ENCODE assay signal across 2 cellular contexts in genomic region chr6:4459032-4459431, GRCh38.
A peak's percentile ranks its signal among the peaks of the same experiment; 100 is the strongest.
TF ChIP-seq lines count a peak whose summit lies in the region.

No MANE protein-coding gene starts in this region.

TF ChIP-seq in IMR-90, 13 proteins besides CTCF, POLR2A, EP300 and RAD21 (continued from another document):
- no peak for TF ChIP-seq USF2 (IDR thresholded peaks at IDR 0.05; ENCODE audit: low read depth, low read length)
- TF ChIP-seq CEBPB (IDR thresholded peaks at IDR 0.05; ENCODE audit: low read depth, low read length), result peak; percentile 99
- TF ChIP-seq, protein P1, sequence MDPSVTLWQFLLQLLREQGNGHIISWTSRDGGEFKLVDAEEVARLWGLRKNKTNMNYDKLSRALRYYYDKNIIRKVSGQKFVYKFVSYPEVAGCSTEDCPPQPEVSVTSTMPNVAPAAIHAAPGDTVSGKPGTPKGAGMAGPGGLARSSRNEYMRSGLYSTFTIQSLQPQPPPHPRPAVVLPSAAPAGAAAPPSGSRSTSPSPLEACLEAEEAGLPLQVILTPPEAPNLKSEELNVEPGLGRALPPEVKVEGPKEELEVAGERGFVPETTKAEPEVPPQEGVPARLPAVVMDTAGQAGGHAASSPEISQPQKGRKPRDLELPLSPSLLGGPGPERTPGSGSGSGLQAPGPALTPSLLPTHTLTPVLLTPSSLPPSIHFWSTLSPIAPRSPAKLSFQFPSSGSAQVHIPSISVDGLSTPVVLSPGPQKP (IDR thresholded peaks at IDR 0.05; ENCODE audit: borderline replicate concordance, low read depth, low read length), result no peak
- TF ChIP-seq NFE2L2 (IDR thresholded peaks at IDR 0.05; ENCODE audit: low read depth, low read length), result peak; percentile 75
- peak; percentile 63; the same call in 1 of the 2 replicates for TF ChIP-seq FOS (IDR thresholded peaks at IDR 0.05; ENCODE audit: low read depth, low read length)

TF ChIP-seq in K562, 482 proteins besides CTCF, POLR2A, EP300 and RAD21 (continued from another document and continues in another):
- no peak for TF ChIP-seq EGR1 (conservative IDR thresholded peaks at IDR 0.05)
- TF ChIP-seq FOXP4 (CRISPR knock-in tag; IDR thresholded peaks at IDR 0.05; ENCODE audit: borderline replicate concordance), result no peak
- TF ChIP-seq ZNF830 (CRISPR knock-in tag; IDR thresholded peaks at IDR 0.05), result 0 out of 2 replicates have a peak, but pooled peaks have one; percentile 17
- peak; percentile 63 for TF ChIP-seq NCOR1 (IDR thresholded peaks at IDR 0.05)
- peak; percentile 32; the same call in 1 of the 2 replicates for TF ChIP-seq MYNN (IDR thresholded peaks at IDR 0.05)
- TF ChIP-seq MYNN (CRISPR knock-in tag; IDR thresholded peaks at IDR 0.05), result no peak
- no peak for TF ChIP-seq NR2C1 (IDR thresholded peaks at IDR 0.05)
- peak; percentile 43; the same call in 1 of the 2 replicates for TF ChIP-seq NR2C1 (tag; IDR thresholded peaks at IDR 0.05)
- TF ChIP-seq, protein P2, sequence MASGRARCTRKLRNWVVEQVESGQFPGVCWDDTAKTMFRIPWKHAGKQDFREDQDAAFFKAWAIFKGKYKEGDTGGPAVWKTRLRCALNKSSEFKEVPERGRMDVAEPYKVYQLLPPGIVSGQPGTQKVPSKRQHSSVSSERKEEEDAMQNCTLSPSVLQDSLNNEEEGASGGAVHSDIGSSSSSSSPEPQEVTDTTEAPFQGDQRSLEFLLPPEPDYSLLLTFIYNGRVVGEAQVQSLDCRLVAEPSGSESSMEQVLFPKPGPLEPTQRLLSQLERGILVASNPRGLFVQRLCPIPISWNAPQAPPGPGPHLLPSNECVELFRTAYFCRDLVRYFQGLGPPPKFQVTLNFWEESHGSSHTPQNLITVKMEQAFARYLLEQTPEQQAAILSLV (tag; IDR thresholded peaks at IDR 0.05), result peak; percentile 85
- TF ChIP-seq PKNOX1 (IDR thresholded peaks at IDR 0.05), result 0 out of 2 replicates have a peak, but pooled peaks have one; percentile 39
- no peak for TF ChIP-seq ZFP1 (CRISPR knock-in tag; IDR thresholded peaks at IDR 0.05)
- peak; percentile 48; the same call in 1 of the 2 replicates for TF ChIP-seq MAX (CRISPR knock-in tag; IDR thresholded peaks at IDR 0.05)
- peak; percentile 73 for TF ChIP-seq MAFF (IDR thresholded peaks at IDR 0.05; ENCODE audit: low read length)
- TF ChIP-seq ZKSCAN1 (IDR thresholded peaks at IDR 0.05; ENCODE audit: low read depth, low read length), result no peak
- TF ChIP-seq SNRNP70 (optimal IDR thresholded peaks at IDR 0.05; ENCODE audit: low read depth, low read length), result no peak
- 0 out of 2 replicates have a peak, but pooled peaks have one; percentile 4 for TF ChIP-seq NFE2L1 (tag; IDR thresholded peaks at IDR 0.05; ENCODE audit: borderline replicate concordance, low read depth)
- no peak for TF ChIP-seq MTA3 (IDR thresholded peaks at IDR 0.05; ENCODE audit: borderline replicate concordance)
- peak in 1 of 2 experiments; percentile 79; a peak in 2 of 4 replicates for TF ChIP-seq RCOR1 (IDR thresholded peaks at IDR 0.05; ENCODE audit: borderline replicate concordance in 1 of 2, low read depth in 2 of 2, low read length in 2 of 2)
- TF ChIP-seq C11orf30 (IDR thresholded peaks at IDR 0.05; ENCODE audit: low read depth), result peak; percentile 88
- peak; percentile 85 for TF ChIP-seq DACH1 (IDR thresholded peaks at IDR 0.05; ENCODE audit: partially characterized antibody)
- TF ChIP-seq ATF7 (IDR thresholded peaks at IDR 0.05), result peak; percentile 19; the same call in 1 of the 2 replicates
- TF ChIP-seq TCF3 (CRISPR knock-in tag; IDR thresholded peaks at IDR 0.05), result peak; percentile 59; the same call in 1 of the 2 replicates
- TF ChIP-seq SMARCA4 (IDR thresholded peaks at IDR 0.05), result peak; percentile 76
- peak; percentile 78 for TF ChIP-seq CBFA2T3 (IDR thresholded peaks at IDR 0.05)
- 0 out of 2 replicates have a peak, but pooled peaks have one; percentile 13 for TF ChIP-seq TAL1 (IDR thresholded peaks at IDR 0.05)
- TF ChIP-seq TEAD4 (IDR thresholded peaks at IDR 0.05; ENCODE audit: low read length), result peak; percentile 55
- no peak for TF ChIP-seq TEAD4 (CRISPR knock-in tag; IDR thresholded peaks at IDR 0.05; ENCODE audit: borderline replicate concordance)
- TF ChIP-seq CEBPB (tag; IDR thresholded peaks at IDR 0.05), result peak; percentile 93
- TF ChIP-seq NFE2 (IDR thresholded peaks at IDR 0.05; ENCODE audit: low read depth), result peak; percentile 89
- TF ChIP-seq SMAD1 (IDR thresholded peaks at IDR 0.05; ENCODE audit: low read depth, low read length, partially characterized antibody), result no peak
- no peak for TF ChIP-seq PYGO2 (tag; IDR thresholded peaks at IDR 0.05)
- peak; percentile 88 to 90 for TF ChIP-seq TRIM24 (IDR thresholded peaks at IDR 0.05)
- peak; percentile 88 for TF ChIP-seq MAFG (tag; conservative IDR thresholded peaks at IDR 0.05)
- TF ChIP-seq RB1 (IDR thresholded peaks at IDR 0.05; ENCODE audit: low read depth), result no peak
- TF ChIP-seq EWSR1 (IDR thresholded peaks at IDR 0.05; ENCODE audit: borderline replicate concordance, low read depth, partially characterized antibody), result no peak
- TF ChIP-seq ZNF316 (IDR thresholded peaks at IDR 0.05), result peak; percentile 62; the same call in 1 of the 2 replicates
- peak; percentile 60; the same call in 1 of the 2 replicates for TF ChIP-seq DMBX1 (CRISPR knock-in tag; IDR thresholded peaks at IDR 0.05; ENCODE audit: borderline replicate concordance)
- TF ChIP-seq SOX6 (IDR thresholded peaks at IDR 0.05), result peak; percentile 88
- TF ChIP-seq JUND (IDR thresholded peaks at IDR 0.05; ENCODE audit: borderline replicate concordance, low read depth, low read length), result peak; percentile 89
- peak; percentile 83; the same call in 2 of the 3 replicates for TF ChIP-seq JUND (tag; IDR thresholded peaks at IDR 0.05; ENCODE audit: borderline replicate concordance, low read depth, low read length)
- TF ChIP-seq CBX3 (IDR thresholded peaks at IDR 0.05; ENCODE audit: borderline replicate concordance in 1 of 2, low read length in 2 of 2), result no peak
- TF ChIP-seq, protein P3, sequence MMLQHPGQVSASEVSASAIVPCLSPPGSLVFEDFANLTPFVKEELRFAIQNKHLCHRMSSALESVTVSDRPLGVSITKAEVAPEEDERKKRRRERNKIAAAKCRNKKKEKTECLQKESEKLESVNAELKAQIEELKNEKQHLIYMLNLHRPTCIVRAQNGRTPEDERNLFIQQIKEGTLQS (IDR thresholded peaks at IDR 0.05), result peak; percentile 80
- TF ChIP-seq, protein P3 (CRISPR knock-in tag; conservative IDR thresholded peaks at IDR 0.05), result no peak
- peak; percentile 80 for TF ChIP-seq DPF2 (IDR thresholded peaks at IDR 0.05)
- peak; percentile 73 for TF ChIP-seq ETV1 (tag; conservative IDR thresholded peaks at IDR 0.05; ENCODE audit: low read depth)
- peak; percentile 50; the same call in 1 of the 2 replicates for TF ChIP-seq CTBP1 (IDR thresholded peaks at IDR 0.05; ENCODE audit: borderline replicate concordance)
- TF ChIP-seq CREM (IDR thresholded peaks at IDR 0.05; ENCODE audit: low read depth), result peak; percentile 15; the same call in 1 of the 2 replicates
- peak; percentile 72; the same call in 1 of the 2 replicates for TF ChIP-seq ZEB2 (IDR thresholded peaks at IDR 0.05)
- TF ChIP-seq, protein P4, sequence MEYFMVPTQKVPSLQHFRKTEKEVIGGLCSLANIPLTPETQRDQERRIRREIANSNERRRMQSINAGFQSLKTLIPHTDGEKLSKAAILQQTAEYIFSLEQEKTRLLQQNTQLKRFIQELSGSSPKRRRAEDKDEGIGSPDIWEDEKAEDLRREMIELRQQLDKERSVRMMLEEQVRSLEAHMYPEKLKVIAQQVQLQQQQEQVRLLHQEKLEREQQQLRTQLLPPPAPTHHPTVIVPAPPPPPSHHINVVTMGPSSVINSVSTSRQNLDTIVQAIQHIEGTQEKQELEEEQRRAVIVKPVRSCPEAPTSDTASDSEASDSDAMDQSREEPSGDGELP (CRISPR knock-in tag; IDR thresholded peaks at IDR 0.05; ENCODE audit: borderline replicate concordance), result peak; percentile 96
- no peak for TF ChIP-seq ZNF175 (CRISPR knock-in tag; IDR thresholded peaks at IDR 0.05; ENCODE audit: low read depth)
- TF ChIP-seq TEAD1 (CRISPR knock-in tag; IDR thresholded peaks at IDR 0.05), result peak in 1 of 2 experiments; percentile 13; a peak in 1 of 4 replicates
